ENCODE assay signal across 1 cellular context in the genomic region with DNA sequence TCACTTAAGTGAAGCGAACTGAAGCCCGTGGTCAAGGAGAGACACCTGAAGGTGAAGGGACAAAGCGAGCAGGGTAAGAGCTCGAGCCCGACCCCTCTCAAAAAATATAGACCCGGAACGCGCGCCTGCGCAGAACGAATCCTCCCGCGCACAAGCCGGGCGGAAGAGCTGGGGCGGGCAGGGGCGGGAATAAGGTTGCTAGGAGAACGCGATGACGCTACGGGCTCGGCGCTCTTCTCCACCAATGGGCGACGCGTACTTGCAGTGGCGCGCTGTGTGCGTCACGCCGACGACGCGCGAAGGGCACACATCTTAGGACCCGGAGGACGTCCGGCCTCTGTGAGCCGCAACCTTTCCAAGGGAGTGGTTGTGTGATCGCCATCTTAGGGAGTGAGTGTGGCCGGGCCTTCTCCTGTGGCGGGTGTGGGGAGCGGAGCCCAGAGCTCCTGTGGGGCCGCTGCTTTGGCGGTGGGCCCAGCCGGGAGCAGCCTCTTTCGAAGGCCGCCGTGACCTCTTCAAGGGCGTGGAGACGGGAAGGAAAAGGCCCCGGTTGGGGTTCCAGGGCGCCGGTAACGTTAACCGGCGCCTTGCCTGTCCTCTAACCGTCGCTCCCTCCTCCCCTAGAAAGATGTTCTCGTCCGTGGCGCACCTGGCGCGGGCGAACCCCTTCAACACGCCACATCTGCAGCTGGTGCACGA.
TF ChIP-seq lines count a peak whose summit lies in the region.

A gene (plus strand): TSS at position 336 of the 699 bp plus-strand sequence. CDS start 293 bp downstream, at position 629.

TF ChIP-seq in HepG2, 621 proteins besides CTCF, POLR2A, EP300 and RAD21 (continued from another document and continues in another):
- TF ChIP-seq, protein P1, sequence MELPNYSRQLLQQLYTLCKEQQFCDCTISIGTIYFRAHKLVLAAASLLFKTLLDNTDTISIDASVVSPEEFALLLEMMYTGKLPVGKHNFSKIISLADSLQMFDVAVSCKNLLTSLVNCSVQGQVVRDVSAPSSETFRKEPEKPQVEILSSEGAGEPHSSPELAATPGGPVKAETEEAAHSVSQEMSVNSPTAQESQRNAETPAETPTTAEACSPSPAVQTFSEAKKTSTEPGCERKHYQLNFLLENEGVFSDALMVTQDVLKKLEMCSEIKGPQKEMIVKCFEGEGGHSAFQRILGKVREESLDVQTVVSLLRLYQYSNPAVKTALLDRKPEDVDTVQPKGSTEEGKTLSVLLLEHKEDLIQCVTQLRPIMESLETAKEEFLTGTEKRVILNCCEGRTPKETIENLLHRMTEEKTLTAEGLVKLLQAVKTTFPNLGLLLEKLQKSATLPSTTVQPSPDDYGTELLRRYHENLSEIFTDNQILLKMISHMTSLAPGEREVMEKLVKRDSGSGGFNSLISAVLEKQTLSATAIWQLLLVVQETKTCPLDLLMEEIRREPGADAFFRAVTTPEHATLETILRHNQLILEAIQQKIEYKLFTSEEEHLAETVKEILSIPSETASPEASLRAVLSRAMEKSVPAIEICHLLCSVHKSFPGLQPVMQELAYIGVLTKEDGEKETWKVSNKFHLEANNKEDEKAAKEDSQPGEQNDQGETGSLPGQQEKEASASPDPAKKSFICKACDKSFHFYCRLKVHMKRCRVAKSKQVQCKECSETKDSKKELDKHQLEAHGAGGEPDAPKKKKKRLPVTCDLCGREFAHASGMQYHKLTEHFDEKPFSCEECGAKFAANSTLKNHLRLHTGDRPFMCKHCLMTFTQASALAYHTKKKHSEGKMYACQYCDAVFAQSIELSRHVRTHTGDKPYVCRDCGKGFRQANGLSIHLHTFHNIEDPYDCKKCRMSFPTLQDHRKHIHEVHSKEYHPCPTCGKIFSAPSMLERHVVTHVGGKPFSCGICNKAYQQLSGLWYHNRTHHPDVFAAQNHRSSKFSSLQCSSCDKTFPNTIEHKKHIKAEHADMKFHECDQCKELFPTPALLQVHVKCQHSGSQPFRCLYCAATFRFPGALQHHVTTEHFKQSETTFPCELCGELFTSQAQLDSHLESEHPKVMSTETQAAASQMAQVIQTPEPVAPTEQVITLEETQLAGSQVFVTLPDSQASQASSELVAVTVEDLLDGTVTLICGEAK (IDR thresholded peaks at IDR 0.05): no peak
- TF ChIP-seq, protein P1 (CRISPR knock-in tag; IDR thresholded peaks at IDR 0.05): peak; percentile 74
- TF ChIP-seq, protein P2, sequence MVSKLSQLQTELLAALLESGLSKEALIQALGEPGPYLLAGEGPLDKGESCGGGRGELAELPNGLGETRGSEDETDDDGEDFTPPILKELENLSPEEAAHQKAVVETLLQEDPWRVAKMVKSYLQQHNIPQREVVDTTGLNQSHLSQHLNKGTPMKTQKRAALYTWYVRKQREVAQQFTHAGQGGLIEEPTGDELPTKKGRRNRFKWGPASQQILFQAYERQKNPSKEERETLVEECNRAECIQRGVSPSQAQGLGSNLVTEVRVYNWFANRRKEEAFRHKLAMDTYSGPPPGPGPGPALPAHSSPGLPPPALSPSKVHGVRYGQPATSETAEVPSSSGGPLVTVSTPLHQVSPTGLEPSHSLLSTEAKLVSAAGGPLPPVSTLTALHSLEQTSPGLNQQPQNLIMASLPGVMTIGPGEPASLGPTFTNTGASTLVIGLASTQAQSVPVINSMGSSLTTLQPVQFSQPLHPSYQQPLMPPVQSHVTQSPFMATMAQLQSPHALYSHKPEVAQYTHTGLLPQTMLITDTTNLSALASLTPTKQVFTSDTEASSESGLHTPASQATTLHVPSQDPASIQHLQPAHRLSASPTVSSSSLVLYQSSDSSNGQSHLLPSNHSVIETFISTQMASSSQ (IDR thresholded peaks at IDR 0.05; ENCODE audit: low read depth): no peak
- TF ChIP-seq, protein P2 (CRISPR knock-in tag; IDR thresholded peaks at IDR 0.05; ENCODE audit: borderline replicate concordance): peak; percentile 74; the same call in 1 of the 2 replicates
- TF ChIP-seq ZNF777 (CRISPR knock-in tag; IDR thresholded peaks at IDR 0.05) (peak; percentile 60), NFKBIZ (CRISPR knock-in tag; IDR thresholded peaks at IDR 0.05) (0 out of 2 replicates have a peak, but pooled peaks have one; percentile 34), MAF1 (CRISPR knock-in tag; IDR thresholded peaks at IDR 0.05; ENCODE audit: borderline replicate concordance) (peak; percentile 45; the same call in 1 of the 2 replicates), HOXD1 (CRISPR knock-in tag; IDR thresholded peaks at IDR 0.05) (no peak), NPAS2 (CRISPR knock-in tag; IDR thresholded peaks at IDR 0.05; ENCODE audit: borderline replicate concordance) (no peak), ZNF670 (CRISPR knock-in tag; IDR thresholded peaks at IDR 0.05; ENCODE audit: borderline replicate concordance) (peak; percentile 70; the same call in 1 of the 2 replicates), ZSCAN20 (CRISPR knock-in tag; IDR thresholded peaks at IDR 0.05; ENCODE audit: borderline replicate concordance) (0 out of 2 replicates have a peak, but pooled peaks have one; percentile 33), KAT7 (CRISPR knock-in tag; IDR thresholded peaks at IDR 0.05; ENCODE audit: borderline replicate concordance) (peak; percentile 93; the same call in 1 of the 2 replicates), ZNF484 (CRISPR knock-in tag; IDR thresholded peaks at IDR 0.05; ENCODE audit: borderline replicate concordance, low read depth) (no peak), FOXJ3 (CRISPR knock-in tag; IDR thresholded peaks at IDR 0.05; ENCODE audit: borderline replicate concordance) (peak; percentile 29; the same call in 1 of the 2 replicates), PHF20 (CRISPR knock-in tag; IDR thresholded peaks at IDR 0.05) (peak; percentile 88), ZMYM4 (CRISPR knock-in tag; IDR thresholded peaks at IDR 0.05) (peak; percentile 94), ZFX (CRISPR knock-in tag; IDR thresholded peaks at IDR 0.05; ENCODE audit: low read depth) (peak; percentile 99), NRL (CRISPR knock-in tag; IDR thresholded peaks at IDR 0.05; ENCODE audit: borderline replicate concordance) (peak; percentile 63), ZNF451 (CRISPR knock-in tag; IDR thresholded peaks at IDR 0.05) (no peak), ZNF747 (CRISPR knock-in tag; IDR thresholded peaks at IDR 0.05; ENCODE audit: borderline replicate concordance) (peak; percentile 76), TEAD2 (CRISPR knock-in tag; IDR thresholded peaks at IDR 0.05) (peak; percentile 28; the same call in 1 of the 2 replicates)
- TF ChIP-seq, protein P3, sequence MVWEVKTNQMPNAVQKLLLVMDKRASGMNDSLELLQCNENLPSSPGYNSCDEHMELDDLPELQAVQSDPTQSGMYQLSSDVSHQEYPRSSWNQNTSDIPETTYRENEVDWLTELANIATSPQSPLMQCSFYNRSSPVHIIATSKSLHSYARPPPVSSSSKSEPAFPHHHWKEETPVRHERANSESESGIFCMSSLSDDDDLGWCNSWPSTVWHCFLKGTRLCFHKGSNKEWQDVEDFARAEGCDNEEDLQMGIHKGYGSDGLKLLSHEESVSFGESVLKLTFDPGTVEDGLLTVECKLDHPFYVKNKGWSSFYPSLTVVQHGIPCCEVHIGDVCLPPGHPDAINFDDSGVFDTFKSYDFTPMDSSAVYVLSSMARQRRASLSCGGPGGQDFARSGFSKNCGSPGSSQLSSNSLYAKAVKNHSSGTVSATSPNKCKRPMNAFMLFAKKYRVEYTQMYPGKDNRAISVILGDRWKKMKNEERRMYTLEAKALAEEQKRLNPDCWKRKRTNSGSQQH (CRISPR knock-in tag; IDR thresholded peaks at IDR 0.05; ENCODE audit: low read depth): peak; percentile 82; the same call in 1 of the 2 replicates
- TF ChIP-seq, protein P4, sequence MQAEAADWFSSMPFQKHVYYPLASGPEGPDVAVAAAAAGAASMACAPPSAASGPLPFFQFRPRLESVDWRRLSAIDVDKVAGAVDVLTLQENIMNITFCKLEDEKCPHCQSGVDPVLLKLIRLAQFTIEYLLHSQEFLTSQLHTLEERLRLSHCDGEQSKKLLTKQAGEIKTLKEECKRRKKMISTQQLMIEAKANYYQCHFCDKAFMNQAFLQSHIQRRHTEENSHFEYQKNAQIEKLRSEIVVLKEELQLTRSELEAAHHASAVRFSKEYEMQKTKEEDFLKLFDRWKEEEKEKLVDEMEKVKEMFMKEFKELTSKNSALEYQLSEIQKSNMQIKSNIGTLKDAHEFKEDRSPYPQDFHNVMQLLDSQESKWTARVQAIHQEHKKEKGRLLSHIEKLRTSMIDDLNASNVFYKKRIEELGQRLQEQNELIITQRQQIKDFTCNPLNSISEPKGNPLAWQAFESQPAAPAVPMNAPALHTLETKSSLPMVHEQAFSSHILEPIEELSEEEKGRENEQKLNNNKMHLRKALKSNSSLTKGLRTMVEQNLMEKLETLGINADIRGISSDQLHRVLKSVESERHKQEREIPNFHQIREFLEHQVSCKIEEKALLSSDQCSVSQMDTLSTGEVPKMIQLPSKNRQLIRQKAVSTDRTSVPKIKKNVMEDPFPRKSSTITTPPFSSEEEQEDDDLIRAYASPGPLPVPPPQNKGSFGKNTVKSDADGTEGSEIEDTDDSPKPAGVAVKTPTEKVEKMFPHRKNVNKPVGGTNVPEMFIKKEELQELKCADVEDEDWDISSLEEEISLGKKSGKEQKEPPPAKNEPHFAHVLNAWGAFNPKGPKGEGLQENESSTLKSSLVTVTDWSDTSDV (CRISPR knock-in tag; IDR thresholded peaks at IDR 0.05): peak; percentile 81; the same call in 1 of the 2 replicates
- TF ChIP-seq, protein P5, sequence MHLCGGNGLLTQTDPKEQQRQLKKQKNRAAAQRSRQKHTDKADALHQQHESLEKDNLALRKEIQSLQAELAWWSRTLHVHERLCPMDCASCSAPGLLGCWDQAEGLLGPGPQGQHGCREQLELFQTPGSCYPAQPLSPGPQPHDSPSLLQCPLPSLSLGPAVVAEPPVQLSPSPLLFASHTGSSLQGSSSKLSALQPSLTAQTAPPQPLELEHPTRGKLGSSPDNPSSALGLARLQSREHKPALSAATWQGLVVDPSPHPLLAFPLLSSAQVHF (CRISPR knock-in tag; IDR thresholded peaks at IDR 0.05): peak; percentile 61; the same call in 1 of the 2 replicates
- TF ChIP-seq, protein P6, sequence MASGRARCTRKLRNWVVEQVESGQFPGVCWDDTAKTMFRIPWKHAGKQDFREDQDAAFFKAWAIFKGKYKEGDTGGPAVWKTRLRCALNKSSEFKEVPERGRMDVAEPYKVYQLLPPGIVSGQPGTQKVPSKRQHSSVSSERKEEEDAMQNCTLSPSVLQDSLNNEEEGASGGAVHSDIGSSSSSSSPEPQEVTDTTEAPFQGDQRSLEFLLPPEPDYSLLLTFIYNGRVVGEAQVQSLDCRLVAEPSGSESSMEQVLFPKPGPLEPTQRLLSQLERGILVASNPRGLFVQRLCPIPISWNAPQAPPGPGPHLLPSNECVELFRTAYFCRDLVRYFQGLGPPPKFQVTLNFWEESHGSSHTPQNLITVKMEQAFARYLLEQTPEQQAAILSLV (CRISPR knock-in tag; IDR thresholded peaks at IDR 0.05; ENCODE audit: borderline replicate concordance): 0 out of 2 replicates have a peak, but pooled peaks have one; percentile 50
- TF ChIP-seq, protein P7, sequence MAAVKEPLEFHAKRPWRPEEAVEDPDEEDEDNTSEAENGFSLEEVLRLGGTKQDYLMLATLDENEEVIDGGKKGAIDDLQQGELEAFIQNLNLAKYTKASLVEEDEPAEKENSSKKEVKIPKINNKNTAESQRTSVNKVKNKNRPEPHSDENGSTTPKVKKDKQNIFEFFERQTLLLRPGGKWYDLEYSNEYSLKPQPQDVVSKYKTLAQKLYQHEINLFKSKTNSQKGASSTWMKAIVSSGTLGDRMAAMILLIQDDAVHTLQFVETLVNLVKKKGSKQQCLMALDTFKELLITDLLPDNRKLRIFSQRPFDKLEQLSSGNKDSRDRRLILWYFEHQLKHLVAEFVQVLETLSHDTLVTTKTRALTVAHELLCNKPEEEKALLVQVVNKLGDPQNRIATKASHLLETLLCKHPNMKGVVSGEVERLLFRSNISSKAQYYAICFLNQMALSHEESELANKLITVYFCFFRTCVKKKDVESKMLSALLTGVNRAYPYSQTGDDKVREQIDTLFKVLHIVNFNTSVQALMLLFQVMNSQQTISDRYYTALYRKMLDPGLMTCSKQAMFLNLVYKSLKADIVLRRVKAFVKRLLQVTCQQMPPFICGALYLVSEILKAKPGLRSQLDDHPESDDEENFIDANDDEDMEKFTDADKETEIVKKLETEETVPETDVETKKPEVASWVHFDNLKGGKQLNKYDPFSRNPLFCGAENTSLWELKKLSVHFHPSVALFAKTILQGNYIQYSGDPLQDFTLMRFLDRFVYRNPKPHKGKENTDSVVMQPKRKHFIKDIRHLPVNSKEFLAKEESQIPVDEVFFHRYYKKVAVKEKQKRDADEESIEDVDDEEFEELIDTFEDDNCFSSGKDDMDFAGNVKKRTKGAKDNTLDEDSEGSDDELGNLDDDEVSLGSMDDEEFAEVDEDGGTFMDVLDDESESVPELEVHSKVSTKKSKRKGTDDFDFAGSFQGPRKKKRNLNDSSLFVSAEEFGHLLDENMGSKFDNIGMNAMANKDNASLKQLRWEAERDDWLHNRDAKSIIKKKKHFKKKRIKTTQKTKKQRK (IDR thresholded peaks at IDR 0.05; ENCODE audit: low read length): no peak
